ENCODE assay signal across 8 cellular contexts in the genomic region with DNA sequence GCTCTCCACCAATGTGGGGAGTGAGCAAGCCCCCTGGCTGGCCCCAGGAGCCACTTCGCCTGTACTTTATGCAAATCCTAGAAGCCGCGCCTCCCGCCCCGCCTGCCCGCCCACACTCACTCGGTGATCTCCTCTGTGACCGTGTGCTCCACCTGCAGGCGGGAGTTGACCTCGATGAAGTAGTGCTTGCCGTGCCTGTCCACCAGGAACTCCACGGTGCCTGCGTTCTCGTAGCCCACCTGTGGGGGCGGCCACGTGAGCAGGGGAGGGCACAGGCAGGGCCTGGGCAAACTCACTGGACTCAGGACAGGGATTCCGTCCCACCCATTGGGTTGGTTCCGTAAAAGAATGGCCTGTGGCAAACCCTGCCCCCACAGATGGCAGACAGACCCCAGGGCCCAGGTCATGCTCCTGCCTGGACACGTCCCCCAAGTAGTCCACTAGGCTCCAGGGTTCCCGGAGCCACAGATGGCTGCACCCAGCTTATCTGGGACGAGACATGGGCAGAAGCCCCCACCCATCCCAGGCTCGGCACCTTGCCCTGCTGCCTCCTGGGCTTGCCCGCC. TPM values are rescaled to one million over a fixed set of nuclear protein-coding genes. Genes with fewer than 3 reads are reported as not detected.
DNase-seq lines count a peak whose midpoint lies in the region; ATAC-seq and FAIRE-seq lines count a peak whose summit lies in the region.

No MANE protein-coding gene starts in this region.

- H3K4me3 ChIP-seq in small intestine (ENCODE audit: low read depth in 1 of 2, low read length in 2 of 2): no peak overlapping the region

- H3K36me3 ChIP-seq in small intestine (ENCODE audit: control insufficient read depth in 2 of 2, insufficient read depth in 2 of 2, low read length in 2 of 2): no peaks in the 10 kb centered on the region

- no peaks in the 10 kb centered on the region for H3K27me3 ChIP-seq in small intestine (ENCODE audit: control insufficient read depth in 2 of 2, insufficient read depth in 2 of 2, low read length in 2 of 2)

- 18 to 47% (median 23%) methylated on average over 23 of the region's 23 CpGs for WGBS in small intestine, 3 donors

- peaks cover 0 to 4% of the 10 kb centered on the region in 2 donors for H3K4me1 ChIP-seq in small intestine (ENCODE audit: control insufficient read depth in 2 of 2, insufficient read depth in 1 of 2, low read depth in 1 of 2, low read length in 1 of 2)

- intact Hi-C loops in Right ventricle myocardium superior (cut with DNase I): no loop called here
- intact Hi-C loops in cardiac septum (cut with DNase I): no loop called here

- H3K9me3 ChIP-seq in small intestine (ENCODE audit: control insufficient read depth, low read depth): no peaks in the 10 kb centered on the region

- FAIRE-seq in HTR-8/SVneo (lab: Jason Lieb, UNC) (peak; percentile 26), small intestine (lab: Jason Lieb, UNC) (no peak)

- no peak for DNase-seq in Right ventricle myocardium superior
- DNase-seq in cardiac septum (ENCODE audit: low spot score): no peak
- no peak for DNase-seq in HTR-8/SVneo (ENCODE audit: insufficient read length, low spot score)
- DNase-seq in activated CD4-positive, CD25-positive, alpha-beta regulatory T cell (lab: John Stamatoyannopoulos, UW): peak; percentile 54 to 69 (median 60)
- DNase-seq in dermis blood vessel endothelial cell: peak; percentile 30
- peak; percentile 80 for DNase-seq in small intestine

- no peak overlapping the region for H3K27ac ChIP-seq in small intestine (ENCODE audit: low read depth in 1 of 2, low read length in 1 of 2)

- ATAC-seq in Right ventricle myocardium superior (ENCODE audit: poor library complexity): peak; percentile 59
- no peak for ATAC-seq in GM21737 (IDR thresholded peaks at IDR 0.05; ENCODE audit: unreplicated experiment)
- no peak for ATAC-seq in HG03457 (IDR thresholded peaks at IDR 0.05; ENCODE audit: unreplicated experiment)

RNA-seq across cellular contexts. Expression of a gene that starts 11.9 kb away (rescaled TPM):
- total RNA-seq in Right ventricle myocardium superior (20.5 TPM), cardiac septum (24.5 TPM), dermis blood vessel endothelial cell (30.8 and 33.3 TPM in 2 replicates)
- 10 to 100 TPM in 1 of 3 donors, 1 to 10 TPM in 2; 1.4 to 12.2 (median 2.7) TPM for polyA plus RNA-seq in small intestine

RNA-seq across cellular contexts. Expression of a gene that starts 25.6 kb away (rescaled TPM):
- total RNA-seq in Right ventricle myocardium superior (6.2 TPM), cardiac septum (5.7 TPM), dermis blood vessel endothelial cell (17.0 and 27.0 TPM in 2 replicates)
- polyA plus RNA-seq in small intestine: 10 to 100 TPM; 15.1 to 21.7 (median 19.8) TPM

Comparison
In these comparisons a context has a peak if more than half of its experiments do, and no peak if none do; other contexts are left out.
1. DNase-seq: peak in activated CD4-positive, CD25-positive, alpha-beta regulatory T cell (4 of 4), dermis blood vessel endothelial cell (single experiment) and small intestine (single experiment); none in Right ventricle myocardium superior (single experiment), cardiac septum (single experiment) and HTR-8/SVneo (single experiment).